33 cellular contexts compared by ENCODE assay signal in genomic region chr15:41279535-41280283, GRCh38. TPM values are rescaled to one million over a fixed set of nuclear protein-coding genes. Genes with fewer than 3 reads are reported as not detected.
"Had no signal": no experiment of that assay in that cellular context is flagged by ENCODE, and none has a peak within 500 bp of the region (broad histone marks: within the 10 kb centered on the region; RNA-seq: fewer than 3 reads in every experiment).

No MANE protein-coding gene starts in this region.

- ATAC-seq: activated CD8-positive, alpha-beta memory T cell treated with anti-CD3 and anti-CD28 coated beads, Interleukin-2, amount 10 ng/mL, durations not matched to agents 7 days and 5 days; body of pancreas; effector memory CD8-positive, alpha-beta T cell; gastrocnemius medialis; left ventricle myocardium superior; pancreas; stimulated activated memory B cell treated with anti-CD40 and anti-IgM and Interleukin-4, amounts not matched to agents 10 μg/mL and 1 μg/mL and 100 μg/mL, for 72 hours had no signal

- H3K27me3 Mint-ChIP-seq: activated CD4-positive, alpha-beta memory T cell treated with anti-CD3 and anti-CD28 coated beads, Interleukin-2, amount 10 ng/mL, durations not matched to agents 7 days and 5 days; activated CD4-positive, alpha-beta T cell treated with anti-CD3 and anti-CD28 coated beads, Interleukin-2, amount 10 ng/mL, durations not matched to agents 24 days and 14 days; effector memory CD8-positive, alpha-beta T cell; stimulated activated memory B cell treated with anti-CD40 and anti-IgM and Interleukin-4, amounts not matched to agents 10 μg/mL and 1 μg/mL and 100 μg/mL, for 72 hours had no signal

- H3K9me3 Mint-ChIP-seq: activated CD4-positive, alpha-beta memory T cell treated with anti-CD3 and anti-CD28 coated beads, Interleukin-2, amount 10 ng/mL, durations not matched to agents 7 days and 5 days; activated CD4-positive, alpha-beta T cell treated with anti-CD3 and anti-CD28 coated beads, Interleukin-2, amount 10 ng/mL, durations not matched to agents 24 days and 14 days; activated naive CD8-positive, alpha-beta T cell treated with anti-CD3 and anti-CD28 coated beads for 36 hours; effector memory CD8-positive, alpha-beta T cell; stimulated activated memory B cell treated with anti-CD40 and anti-IgM and Interleukin-4, amounts not matched to agents 10 μg/mL and 1 μg/mL and 100 μg/mL, for 72 hours had no signal

- H3K27ac Mint-ChIP-seq: activated CD4-positive, alpha-beta memory T cell treated with anti-CD3 and anti-CD28 coated beads, Interleukin-2, amount 10 ng/mL, durations not matched to agents 7 days and 5 days; activated CD4-positive, alpha-beta T cell treated with anti-CD3 and anti-CD28 coated beads, Interleukin-2, amount 10 ng/mL, durations not matched to agents 24 days and 14 days; activated CD8-positive, alpha-beta memory T cell treated with anti-CD3 and anti-CD28 coated beads, Interleukin-2, amount 10 ng/mL, durations not matched to agents 7 days and 5 days; activated naive CD8-positive, alpha-beta T cell treated with anti-CD3 and anti-CD28 coated beads for 36 hours; stimulated activated memory B cell treated with anti-CD40 and anti-IgM and Interleukin-4, amounts not matched to agents 10 μg/mL and 1 μg/mL and 100 μg/mL, for 72 hours had no signal

- DNase-seq: activated CD4-positive, alpha-beta memory T cell treated with anti-CD3 and anti-CD28 coated beads, Interleukin-2, amount 10 ng/mL, durations not matched to agents 7 days and 5 days; activated CD4-positive, alpha-beta T cell treated with anti-CD3 and anti-CD28 coated beads, Interleukin-2, amount 10 ng/mL, durations not matched to agents 24 days and 14 days; activated CD4-positive, CD25-positive, alpha-beta regulatory T cell treated with anti-CD3 and anti-CD28 coated beads, Interleukin-2, amount 50 U/mL, for 72 hours; activated CD8-positive, alpha-beta memory T cell treated with anti-CD3 and anti-CD28 coated beads, Interleukin-2, amount 10 ng/mL, durations not matched to agents 7 days and 5 days; activated naive CD4-positive, alpha-beta T cell; activated naive CD8-positive, alpha-beta T cell treated with anti-CD3 and anti-CD28 coated beads for 36 hours; activated T-cell treated with anti-CD3 and anti-CD28 coated beads, Interleukin-2, amount 50 U/mL, for 48 hours; adrenal gland; aorta; body of pancreas; cortex of kidney; effector memory CD8-positive, alpha-beta T cell; erythroblast; gastrocnemius medialis; glutamatergic neuron; islet precursor cell; left ventricle myocardium superior; retina; stimulated activated CD4-positive, alpha-beta T cell treated with anti-CD3 and anti-CD28 coated beads, Interleukin-1b, Interleukin-23, amount 100 ng/mL, for 48 hours; stimulated activated CD4-positive, alpha-beta T cell treated with anti-CD3 and anti-CD28 coated beads, Interleukin-4, amount 100 ng/mL, for 4 hours; stimulated activated CD8-positive, alpha-beta memory T cell treated with anti-CD3 and anti-CD28 coated beads, Interleukin-4, amount 100 ng/mL, for 48 hours; tibial artery; WERI-Rb-1 had no signal

- H3K4me1 ChIP-seq: prostate gland had no signal

- H3K36me3 ChIP-seq: prostate gland had no signal

- H3K27me3 ChIP-seq: adrenal gland, body of pancreas, cardiac muscle cell, gastrocnemius medialis, pancreas, suprapubic skin, tibial artery had no signal

- H3K4me3 Mint-ChIP-seq: activated CD4-positive, alpha-beta memory T cell treated with anti-CD3 and anti-CD28 coated beads, Interleukin-2, amount 10 ng/mL, durations not matched to agents 7 days and 5 days; activated CD4-positive, alpha-beta T cell treated with anti-CD3 and anti-CD28 coated beads, Interleukin-2, amount 10 ng/mL, durations not matched to agents 24 days and 14 days; activated CD8-positive, alpha-beta memory T cell treated with anti-CD3 and anti-CD28 coated beads, Interleukin-2, amount 10 ng/mL, durations not matched to agents 7 days and 5 days; activated naive CD8-positive, alpha-beta T cell treated with anti-CD3 and anti-CD28 coated beads for 36 hours; effector memory CD8-positive, alpha-beta T cell; stimulated activated memory B cell treated with anti-CD40 and anti-IgM and Interleukin-4, amounts not matched to agents 10 μg/mL and 1 μg/mL and 100 μg/mL, for 72 hours had no signal

- H3K4me3 ChIP-seq: adrenal gland, body of pancreas, cardiac muscle cell, gastrocnemius medialis, pancreas, prostate gland, smooth muscle cell, suprapubic skin, tibial artery had no signal

- H3K9me3 ChIP-seq: adrenal gland, body of pancreas, gastrocnemius medialis, pancreas, prostate gland, suprapubic skin, tibial artery had no signal

RNA-seq across cellular contexts. Expression of gene EXD1, which starts 49.2 kb away (rescaled TPM):
- total RNA-seq: activated CD4-positive, alpha-beta memory T cell treated with anti-CD3 and anti-CD28 coated beads, Interleukin-2, amount 10 ng/mL, durations not matched to agents 7 days and 5 days; activated CD4-positive, alpha-beta T cell treated with anti-CD3 and anti-CD28 coated beads, Interleukin-2, amount 10 ng/mL, durations not matched to agents 24 days and 14 days; activated CD8-positive, alpha-beta memory T cell treated with anti-CD3 and anti-CD28 coated beads, Interleukin-2, amount 10 ng/mL, durations not matched to agents 7 days and 5 days; activated naive CD8-positive, alpha-beta T cell treated with anti-CD3 and anti-CD28 coated beads for 36 hours; adrenal gland; aorta; body of pancreas; cardiac muscle cell; gastrocnemius medialis; left ventricle myocardium superior; lung microvascular endothelial cell; pancreas; T-helper 1 cell treated with Interleukin-12 subunit alpha and Interleukin-12 subunit beta and Interleukin-4 antibody, amounts not matched to agents 30 ng/mL and 1 ng/mL, for 36 hours; urinary bladder had no signal
- polyA plus RNA-seq: adrenal gland, aorta, cardiac muscle cell, neural cell, pancreas, smooth muscle cell, urinary bladder had no signal

RNA-seq across cellular contexts. Expression of gene OIP5, which starts 52.7 kb away (rescaled TPM):
- total RNA-seq: body of pancreas, left ventricle myocardium superior had no signal
